Comparison of ENCODE assay signal across 21 cellular contexts in the genomic region with DNA sequence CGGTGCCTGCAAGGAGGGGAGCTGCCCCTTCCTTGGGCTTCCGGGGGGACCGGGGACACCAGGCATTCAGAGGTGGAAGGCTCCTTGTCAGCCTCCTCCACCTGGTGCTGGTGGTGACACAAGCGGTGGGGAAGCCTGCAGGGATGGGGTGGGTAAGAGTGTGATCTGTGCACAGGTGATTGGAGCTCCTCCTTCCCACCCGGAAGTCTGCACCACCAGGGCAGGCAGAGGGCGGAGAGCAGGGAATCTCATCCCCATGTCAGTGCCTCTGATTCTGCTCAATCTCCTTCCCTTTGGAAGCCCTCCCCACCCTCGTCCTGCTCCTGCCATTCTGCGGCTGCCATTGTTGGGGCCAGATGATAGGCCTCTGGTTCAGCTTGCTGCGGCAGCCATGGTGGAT.
"Had no signal": no experiment of that assay in that cellular context is flagged by ENCODE, and none has a peak within 500 bp of the region (broad histone marks: within the 10 kb centered on the region; RNA-seq: fewer than 3 reads in every experiment).

No MANE protein-coding gene starts in this region.

- H3K36me3 Mint-ChIP-seq: naive B cell had no signal

- H3K9me3 Mint-ChIP-seq: activated B cell treated with CpG ODN at 0.5 μM for 24 hours; activated T-cell treated with anti-CD3 and anti-CD28 coated beads, Interleukin-2, amount 50 U/mL, for 4 hours had no signal

- H3K4me1 ChIP-seq: gastrocnemius medialis, psoas muscle, testis, upper lobe of right lung had no signal

- H3K4me3 Mint-ChIP-seq: activated B cell treated with CpG ODN at 0.5 μM for 24 hours; activated CD8-positive, alpha-beta T cell treated with anti-CD3 and anti-CD28 coated beads, Interleukin-2, amount 10 ng/mL, durations not matched to agents 7 days and 5 days; activated T-cell treated with anti-CD3 and anti-CD28 coated beads, Interleukin-2, amount 50 U/mL, for 4 hours had no signal

- H3K4me3 ChIP-seq: gastrocnemius medialis, heart left ventricle, left lung, ovary, psoas muscle, skin epidermis, testis, upper lobe of right lung had no signal

- H3K27me3 ChIP-seq: gastrocnemius medialis, ovary, testis had no signal

- H3K36me3 ChIP-seq: gastrocnemius medialis, heart left ventricle, left lung, ovary, upper lobe of right lung had no signal

- H3K27ac Mint-ChIP-seq: activated B cell treated with CpG ODN at 0.5 μM for 24 hours, naive B cell had no signal

- H3K4me1 Mint-ChIP-seq: activated B cell treated with CpG ODN at 0.5 μM for 24 hours, naive B cell had no signal

- DNase-seq: activated B cell treated with CpG ODN at 0.5 μM for 24 hours; activated CD4-positive, alpha-beta T cell treated with anti-CD3 and anti-CD28 coated beads for 4 hours; activated gamma-delta T cell; activated T-cell treated with anti-CD3 and anti-CD28 coated beads, Interleukin-2, amount 50 U/mL, for 4 hours; amniotic stem cell; effector CD4-positive, alpha-beta T cell; gastrocnemius medialis; heart left ventricle; kidney; left lung; mammary epithelial cell; naive B cell; ovary; psoas muscle; right cardiac atrium; stimulated activated CD4-positive, alpha-beta T cell treated with anti-CD3 and anti-CD28 coated beads, Interleukin-2, amount 100 ng/mL, for 48 hours; testis; upper lobe of right lung had no signal

- H3K27ac ChIP-seq: gastrocnemius medialis, heart left ventricle, left lung, ovary, psoas muscle, skin epidermis, testis, upper lobe of right lung had no signal

- H3K27me3 Mint-ChIP-seq: activated naive CD4-positive, alpha-beta T cell treated with anti-CD3 and anti-CD28 coated beads, Interleukin-2, amount 50 U/mL, for 24 hours had no signal

- H3K9me3 ChIP-seq: gastrocnemius medialis, heart left ventricle, left lung, ovary, psoas muscle, testis, upper lobe of right lung had no signal

- ATAC-seq: activated T-cell treated with anti-CD3 and anti-CD28 coated beads, Interleukin-2, amount 50 U/mL, for 4 hours; gastrocnemius medialis; heart left ventricle; left lung; psoas muscle; right cardiac atrium; upper lobe of right lung had no signal
